10 cellular contexts compared by ENCODE assay signal in the genomic region with DNA sequence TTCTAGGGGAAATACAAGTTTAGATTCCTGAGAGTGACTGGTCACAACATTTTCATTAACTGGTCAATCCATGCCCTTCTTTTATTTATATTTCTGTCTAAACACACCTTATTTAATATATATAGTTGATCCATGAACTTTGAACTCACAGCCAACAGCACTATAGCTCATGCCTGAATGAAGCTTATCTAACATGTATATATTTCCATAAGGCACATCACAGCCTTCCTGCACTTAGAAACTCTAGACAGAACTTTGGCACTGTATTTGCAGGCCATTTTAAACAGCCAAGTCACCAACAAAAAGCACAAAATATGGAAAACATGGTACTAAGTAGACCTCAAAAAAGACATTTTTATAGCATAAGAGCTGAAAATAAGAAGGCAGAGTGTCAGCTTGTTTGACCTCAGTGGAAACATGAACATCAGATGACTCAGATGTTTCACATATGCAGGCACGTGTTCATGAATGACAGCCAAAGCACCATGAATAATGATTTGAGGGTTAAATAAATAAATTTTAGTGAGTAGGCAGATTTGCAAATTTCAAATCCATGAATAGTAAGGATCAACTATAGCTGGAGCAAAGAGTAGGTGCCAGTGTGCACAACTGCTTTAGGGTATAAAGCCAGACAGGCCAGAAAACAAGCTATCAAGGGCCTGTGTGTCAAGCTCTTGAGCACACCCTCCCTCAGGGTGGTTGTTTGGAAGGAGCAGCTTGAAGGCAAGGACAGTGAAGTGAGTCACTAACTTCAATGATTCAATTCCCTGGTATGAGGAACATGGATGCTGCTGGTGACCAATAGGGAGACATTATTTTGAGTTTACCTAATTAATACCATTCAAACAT.
DNase-seq lines count a peak whose midpoint lies in the region; FAIRE-seq and TF ChIP-seq lines count a peak whose summit lies in the region.
"Had no signal": no experiment of that assay in that cellular context is flagged by ENCODE, and none has a peak within 500 bp of the region (broad histone marks: within the 10 kb centered on the region; RNA-seq: fewer than 3 reads in every experiment).

No MANE protein-coding gene starts in this region.

- CTCF ChIA-PET in Caco-2 (lab: Charles Lee): interaction anchor here (0.6 to 1.4 kb wide), 4 partner anchors 27 to 170 kb away, joined by 3 to 4 read pairs (median 3); no protein-coding TSS in a partner anchor

- H4K20me1 ChIP-seq in osteoblast (ENCODE audit: insufficient read depth, low read length): no peaks in the 10 kb centered on the region

- H3K4me1 ChIP-seq in osteoblast (ENCODE audit: insufficient read depth, low read length): peaks cover 35% of the 10 kb centered on the region
- peaks cover 14% of the 10 kb centered on the region for H3K4me1 ChIP-seq in Caco-2

- H3K4me3 ChIP-seq in choroid plexus epithelial cell (ENCODE audit: low read depth, low read length) (no peak overlapping the region), osteoblast (ENCODE audit: insufficient read depth, low read length) (no peak overlapping the region), Caco-2 (ENCODE audit: low read depth, low read length) (no peak overlapping the region)

- DNase-seq in GM04504 (ENCODE audit: low read depth) (peak; percentile 91), HTR-8/SVneo (ENCODE audit: insufficient read length, low spot score) (peak; percentile 68), choroid plexus epithelial cell (ENCODE audit: low read depth) (peak; percentile 96), osteoblast (ENCODE audit: insufficient read length, low spot score, missing footprints) (peak; percentile 62), mesothelial cell of epicardium (ENCODE audit: low spot score in 2 of 2, unreplicated experiment in 2 of 2) (no peak), Caco-2 (no peak), T-helper 2 cell (no peak)
- no peak for DNase-seq in stimulated activated CD4-positive, alpha-beta T cell treated with anti-CD3 and anti-CD28 coated beads, Interleukin-2, amount 100 ng/mL, for 24 hours
- DNase-seq: NCI-H748 treated with DMSO at 0.1 percent for 48 hours had no signal

- H3K4me1 Mint-ChIP-seq in mesothelial cell of epicardium (no peaks in the 10 kb centered on the region), Caco-2 (ENCODE audit: low read depth, unreplicated experiment) (no peaks in the 10 kb centered on the region)
- H3K4me1 Mint-ChIP-seq: central memory CD8-positive, alpha-beta T cell had no signal

- H3K9me3 Mint-ChIP-seq in mesothelial cell of epicardium (no peaks in the 10 kb centered on the region), Caco-2 (ENCODE audit: unreplicated experiment) (no peaks in the 10 kb centered on the region)
- H3K9me3 Mint-ChIP-seq: central memory CD8-positive, alpha-beta T cell had no signal

- no peaks in the 10 kb centered on the region for H3K27me3 Mint-ChIP-seq in mesothelial cell of epicardium (ENCODE audit: low read depth)
- no peaks in the 10 kb centered on the region for H3K27me3 Mint-ChIP-seq in Caco-2 (ENCODE audit: insufficient read depth, unreplicated experiment)
- H3K27me3 Mint-ChIP-seq: central memory CD8-positive, alpha-beta T cell had no signal

- H3K27ac Mint-ChIP-seq in mesothelial cell of epicardium (no peak overlapping the region), Caco-2 (ENCODE audit: unreplicated experiment) (no peak overlapping the region)

- intact Hi-C loops in Caco-2 (cut with micrococcal nuclease; ENCODE audit: unreplicated experiment): no loop called here

- no peaks in the 10 kb centered on the region for H3K9me3 ChIP-seq in osteoblast (ENCODE audit: low read depth, low read length)
- no peaks in the 10 kb centered on the region for H3K9me3 ChIP-seq in Caco-2

- H3K79me2 ChIP-seq in osteoblast (ENCODE audit: insufficient read depth, low read length): no peaks in the 10 kb centered on the region

- H3K4me3 Mint-ChIP-seq in mesothelial cell of epicardium (no peak overlapping the region), Caco-2 (ENCODE audit: unreplicated experiment) (no peak overlapping the region)
- H3K4me3 Mint-ChIP-seq: central memory CD8-positive, alpha-beta T cell had no signal

- H2AFZ ChIP-seq in osteoblast (ENCODE audit: low read length): no peak overlapping the region

- H3K36me3 Mint-ChIP-seq in mesothelial cell of epicardium (no peaks in the 10 kb centered on the region), Caco-2 (ENCODE audit: insufficient read depth, unreplicated experiment) (no peaks in the 10 kb centered on the region)

- peak; percentile 91 for FAIRE-seq in HTR-8/SVneo (lab: Jason Lieb, UNC)

- no peaks in the 10 kb centered on the region for H3K27me3 ChIP-seq in osteoblast (ENCODE audit: insufficient read depth, low read length)
- H3K27me3 ChIP-seq in Caco-2 (replicated peaks; ENCODE audit: control insufficient read depth, insufficient read depth, low read length): no peaks in the 10 kb centered on the region

- no peak for TF ChIP-seq CTCF in choroid plexus epithelial cell (conservative IDR thresholded peaks at IDR 0.05; ENCODE audit: low read depth, low read length)
- TF ChIP-seq CTCF in osteoblast (IDR thresholded peaks at IDR 0.05; ENCODE audit: extremely low read depth, low read depth, low read length): no peak
- no peak for TF ChIP-seq CTCF in mesothelial cell of epicardium (IDR thresholded peaks at IDR 0.05; ENCODE audit: unreplicated experiment)
- no peak for TF ChIP-seq CTCF in Caco-2 (IDR thresholded peaks at IDR 0.05; ENCODE audit: insufficient read depth in 1 of 2, low read depth in 1 of 2, low read length in 1 of 2, severe bottlenecking in 1 of 2, unreplicated experiment in 1 of 2)

- peak overlapping the region; percentile 91 for H3K27ac ChIP-seq in osteoblast (ENCODE audit: low read depth, low read length)

- no peaks in the 10 kb centered on the region for H3K36me3 ChIP-seq in osteoblast (ENCODE audit: insufficient read depth, low read length)
- H3K36me3 ChIP-seq in Caco-2 (ENCODE audit: control insufficient read depth, insufficient read depth, low read length): no peaks in the 10 kb centered on the region

- H3K4me2 ChIP-seq in osteoblast (ENCODE audit: insufficient read depth, low read length): peak overlapping the region; percentile 32

- POLR2A ChIA-PET in Caco-2 (lab: Charles Lee): interaction anchor here (1.2 kb wide), 1 partner anchor 318 kb away, joined by 3 read pairs; no protein-coding TSS in a partner anchor

- BruUV-seq in Caco-2 (replicated peaks; lab: Mats Ljungman, UMichigan): no TSS peak

Comparison
In these comparisons a context has a peak if more than half of its experiments do, and no peak if none do; other contexts are left out.
1. DNase-seq: peak in GM04504 (single experiment), HTR-8/SVneo (single experiment), choroid plexus epithelial cell (single experiment) and osteoblast (single experiment); none in mesothelial cell of epicardium (0 of 2), Caco-2 (0 of 2), T-helper 2 cell (0 of 5) and stimulated activated CD4-positive, alpha-beta T cell treated with anti-CD3 and anti-CD28 coated beads, Interleukin-2, amount 100 ng/mL, for 24 hours (0 of 2).